In genomic region chr20:59222239-59222981, GRCh38 we compare ENCODE assay signal across 8 cellular contexts. TPM values are rescaled to one million over a fixed set of nuclear protein-coding genes. Genes with fewer than 3 reads are reported as not detected.
A peak's percentile ranks its signal among the peaks of the same experiment; 100 is the strongest.
DNase-seq lines count a peak whose midpoint lies in the region; ATAC-seq and TF ChIP-seq lines count a peak whose summit lies in the region.

No MANE protein-coding gene starts in this region.

- peaks cover 58% of the 10 kb centered on the region for H3K27me3 ChIP-seq in NT2/D1 (ENCODE audit: insufficient read depth, insufficient read length)
- peaks cover 13 to 15% of the 10 kb centered on the region in 2 donors for H3K27me3 ChIP-seq in mucosa of rectum (ENCODE audit: control insufficient read depth in 2 of 2, insufficient read depth in 2 of 2, low read length in 2 of 2)

- H3K27ac ChIP-seq in mucosa of rectum (ENCODE audit: low read depth in 2 of 2, low read length in 2 of 2) = no peak overlapping the region

- POLR2A ChIA-PET in AG04449 (lab: Yijun Ruan, JAX) = no interaction called here

- CTCF ChIA-PET in AG04449 (lab: Yijun Ruan, JAX) = interaction anchor here (0.6 to 5.2 kb wide), 33 partner anchors 9 to 985 kb away, joined by 3 to 114 read pairs (median 5); partner anchors contain the start of gene GNAS-AS1

- DNase-seq in AG04449 (ENCODE audit: low read depth, low spot score) = peak; percentile 12
- DNase-seq in NT2/D1 (ENCODE audit: low read depth, low spot score) = peak; percentile 66
- DNase-seq in activated T-cell treated with anti-CD3 and anti-CD28 coated beads for 4 hours = peak; percentile 79
- peak; percentile 13 for DNase-seq in epithelial cell of proximal tubule (ENCODE audit: low read depth)
- DNase-seq in stimulated activated CD8-positive, alpha-beta memory T cell treated with anti-CD3 and anti-CD28 coated beads, Interleukin-2, amount 100 ng/mL, for 48 hours (ENCODE audit: low read depth in 2 of 2) = peak; percentile 77 to 78

- ATAC-seq in GM18519 (IDR thresholded peaks at IDR 0.05; ENCODE audit: low FRiP score, unreplicated experiment) (peak; percentile 47), HG03520 (IDR thresholded peaks at IDR 0.05; ENCODE audit: unreplicated experiment) (peak; percentile 65)

- peak overlapping the region; percentile 76 for H3K9ac ChIP-seq in NT2/D1 (ENCODE audit: insufficient read length, low read depth)
- peak overlapping the region; percentile 53 to 63 for H3K9ac ChIP-seq in mucosa of rectum (ENCODE audit: low read depth in 1 of 2, low read length in 2 of 2)

- H3K4me3 ChIP-seq in AG04449 (ENCODE audit: low read depth, low read length) (peak overlapping the region; percentile 48), NT2/D1 (ENCODE audit: insufficient read length, low read depth) (peak overlapping the region; percentile 45), epithelial cell of proximal tubule (ENCODE audit: low read depth, low read length) (peak overlapping the region; percentile 50), mucosa of rectum (ENCODE audit: low read length in 2 of 2) (peak overlapping the region; percentile 60 to 74)

- H3K9me3 ChIP-seq in NT2/D1 (ENCODE audit: insufficient read depth, low read length) (no peaks in the 10 kb centered on the region), mucosa of rectum (ENCODE audit: control insufficient read depth in 2 of 2, low read length in 2 of 2) (no peaks in the 10 kb centered on the region)

- H3K4me1 ChIP-seq in NT2/D1 (ENCODE audit: insufficient read depth, insufficient read length) (peaks cover 5% of the 10 kb centered on the region), mucosa of rectum (ENCODE audit: control insufficient read depth in 2 of 2, insufficient read depth in 2 of 2, low read length in 2 of 2) (peaks cover 0 to 3% of the 10 kb centered on the region in 2 donors)

- peak; percentile 94 for TF ChIP-seq CTCF in AG04449 (IDR thresholded peaks at IDR 0.05; ENCODE audit: insufficient read depth, low read length, missing control alignments)
- peak; percentile 91 for TF ChIP-seq CTCF in epithelial cell of proximal tubule (conservative IDR thresholded peaks at IDR 0.05; ENCODE audit: low read depth, low read length)

- H3K36me3 ChIP-seq in NT2/D1 (ENCODE audit: insufficient read depth, insufficient read length, low read length) (no peaks in the 10 kb centered on the region), mucosa of rectum (ENCODE audit: control insufficient read depth in 2 of 2, insufficient read depth in 2 of 2, low read length in 2 of 2) (no peaks in the 10 kb centered on the region)

RNA-seq across cellular contexts. Expression of gene ZNF831, which starts 58.8 kb away (rescaled TPM):
- total RNA-seq in epithelial cell of proximal tubule = not detected in 2 replicates

Comparison
In these comparisons a context has a peak if more than half of its experiments do, and no peak if none do; other contexts are left out.
1. DNase-seq: peak in every context shown above with its lines; median percentile 79 in activated T-cell treated with anti-CD3 and anti-CD28 coated beads for 4 hours; 78 in stimulated activated CD8-positive, alpha-beta memory T cell treated with anti-CD3 and anti-CD28 coated beads, Interleukin-2, amount 100 ng/mL, for 48 hours; 66 in NT2/D1; 13 in epithelial cell of proximal tubule; 12 in AG04449.